ENCODE assay signal across 25 cellular contexts in genomic region chr14:23942587-23942986, GRCh38.
"Had no signal": no experiment of that assay in that cellular context is flagged by ENCODE, and none has a peak within 500 bp of the region (broad histone marks: within the 10 kb centered on the region; RNA-seq: fewer than 3 reads in every experiment).

No MANE protein-coding gene starts in this region.

- DNase-seq: activated B cell treated with CpG ODN at 0.5 μM for 24 hours; activated CD4-positive, alpha-beta T cell treated with anti-CD3 and anti-CD28 coated beads, Interleukin-2, amount 50 U/mL, for 4 hours; activated CD8-positive, alpha-beta memory T cell treated with anti-CD3 and anti-CD28 coated beads, Interleukin-2, amount 50 U/mL, for 4 hours; activated effector memory CD4-positive, alpha-beta T cell treated with anti-CD3 and anti-CD28 coated beads, Interleukin-2, amount 50 U/mL, for 16 hours; activated naive CD4-positive, alpha-beta T cell treated with anti-CD3 and anti-CD28 coated beads for 36 hours; activated naive CD8-positive, alpha-beta T cell treated with anti-CD3 and anti-CD28 coated beads for 36 hours; activated T-cell treated with anti-CD3 and anti-CD28 coated beads, Interleukin-2, amount 50 U/mL, for 1 hour; amniotic stem cell; cortex of kidney; esophagus squamous epithelium; gastrocnemius medialis; hypothalamus; immature natural killer cell; left ventricle myocardium superior; mucosa of descending colon; retina; stimulated activated CD4-positive, alpha-beta T cell treated with anti-CD3 and anti-CD28 coated beads, Interleukin-15, amount 100 ng/mL, for 24 hours; stimulated activated CD4-positive, alpha-beta T cell treated with anti-CD3 and anti-CD28 coated beads, Interleukin-2, amount 100 ng/mL, for 24 hours; stimulated activated naive B cell treated with anti-CD40 and anti-IgM and Interleukin-4, amounts not matched to agents 10 μg/mL and 1 μg/mL and 100 μg/mL, for 72 hours; stomach; T-helper 1 cell; thyroid gland; upper lobe of left lung had no signal

- ATAC-seq: gastrocnemius medialis; left ventricle myocardium superior; mucosa of descending colon; natural killer cell treated with Interleukin-12 subunit alpha and Interleukin-12 subunit beta and Interleukin-15 and Interleukin-18, amount 100 ng/mL, for 72 hours; stimulated activated naive B cell treated with anti-CD40 and anti-IgM and Interleukin-4, amounts not matched to agents 10 μg/mL and 1 μg/mL and 100 μg/mL, for 72 hours had no signal

- H3K4me3 ChIP-seq: esophagus squamous epithelium, gastrocnemius medialis, mucosa of descending colon, stomach, thyroid gland, upper lobe of left lung, vagina had no signal
